In the genomic region with DNA sequence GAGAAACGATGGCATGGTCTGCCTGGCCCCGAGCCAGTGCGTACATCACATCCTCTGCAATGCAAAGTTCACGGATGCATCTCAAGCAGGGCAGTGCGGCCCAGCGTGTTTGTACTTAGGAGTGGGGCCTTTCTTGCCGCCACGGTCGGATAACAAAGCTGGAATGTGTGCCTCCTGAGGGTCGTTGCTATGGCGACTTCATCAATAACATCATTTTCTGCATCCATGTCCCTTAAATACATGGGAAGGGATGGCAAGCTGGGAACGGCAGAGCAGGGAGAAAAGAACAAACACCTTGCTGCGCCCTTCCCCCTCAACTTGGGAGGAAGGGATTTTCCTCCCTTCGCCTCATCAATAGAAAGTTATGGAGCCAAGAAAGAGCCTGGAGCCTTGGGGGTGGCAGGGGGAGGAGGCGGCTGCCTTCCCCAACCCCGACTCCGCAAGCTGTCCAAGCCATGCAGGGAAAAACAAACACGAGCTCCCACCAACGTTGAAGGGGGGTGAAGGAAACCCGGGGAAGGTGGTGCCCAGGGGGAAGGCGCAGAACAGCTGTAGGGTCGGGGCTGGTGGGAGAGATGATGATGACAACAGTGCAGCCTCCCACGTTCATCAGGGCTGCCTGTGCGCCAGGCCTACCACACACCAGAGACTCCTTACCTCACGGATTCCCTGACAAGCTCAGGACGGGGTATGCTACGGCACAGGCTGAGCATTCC, we compare ENCODE assay signal across 1 cellular context.
TF ChIP-seq lines count a peak whose summit lies in the region.

No MANE protein-coding gene starts in this region.

TF ChIP-seq in IMR-90, 13 proteins besides CTCF, POLR2A, EP300 and RAD21 (continued from another document):
- TF ChIP-seq, protein P1, sequence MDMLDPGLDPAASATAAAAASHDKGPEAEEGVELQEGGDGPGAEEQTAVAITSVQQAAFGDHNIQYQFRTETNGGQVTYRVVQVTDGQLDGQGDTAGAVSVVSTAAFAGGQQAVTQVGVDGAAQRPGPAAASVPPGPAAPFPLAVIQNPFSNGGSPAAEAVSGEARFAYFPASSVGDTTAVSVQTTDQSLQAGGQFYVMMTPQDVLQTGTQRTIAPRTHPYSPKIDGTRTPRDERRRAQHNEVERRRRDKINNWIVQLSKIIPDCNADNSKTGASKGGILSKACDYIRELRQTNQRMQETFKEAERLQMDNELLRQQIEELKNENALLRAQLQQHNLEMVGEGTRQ (IDR thresholded peaks at IDR 0.05; ENCODE audit: low read depth, low read length) = no peak
- no peak for TF ChIP-seq MAFK (IDR thresholded peaks at IDR 0.05; ENCODE audit: low read depth, low read length)
- TF ChIP-seq SMC3 (IDR thresholded peaks at IDR 0.05; ENCODE audit: low read depth, low read length) = no peak
- TF ChIP-seq NFE2L2 (IDR thresholded peaks at IDR 0.05; ENCODE audit: low read depth, low read length) = no peak
- TF ChIP-seq CEBPB (IDR thresholded peaks at IDR 0.05; ENCODE audit: low read depth, low read length) = no peak
- TF ChIP-seq FOS (IDR thresholded peaks at IDR 0.05; ENCODE audit: low read depth, low read length) = no peak
- TF ChIP-seq RCOR1 (IDR thresholded peaks at IDR 0.05; ENCODE audit: insufficient replicate concordance, low read length) = no peak
- TF ChIP-seq, protein P2, sequence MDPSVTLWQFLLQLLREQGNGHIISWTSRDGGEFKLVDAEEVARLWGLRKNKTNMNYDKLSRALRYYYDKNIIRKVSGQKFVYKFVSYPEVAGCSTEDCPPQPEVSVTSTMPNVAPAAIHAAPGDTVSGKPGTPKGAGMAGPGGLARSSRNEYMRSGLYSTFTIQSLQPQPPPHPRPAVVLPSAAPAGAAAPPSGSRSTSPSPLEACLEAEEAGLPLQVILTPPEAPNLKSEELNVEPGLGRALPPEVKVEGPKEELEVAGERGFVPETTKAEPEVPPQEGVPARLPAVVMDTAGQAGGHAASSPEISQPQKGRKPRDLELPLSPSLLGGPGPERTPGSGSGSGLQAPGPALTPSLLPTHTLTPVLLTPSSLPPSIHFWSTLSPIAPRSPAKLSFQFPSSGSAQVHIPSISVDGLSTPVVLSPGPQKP (IDR thresholded peaks at IDR 0.05; ENCODE audit: borderline replicate concordance, low read depth, low read length) = no peak
